27 cellular contexts compared by ENCODE assay signal in the genomic region with DNA sequence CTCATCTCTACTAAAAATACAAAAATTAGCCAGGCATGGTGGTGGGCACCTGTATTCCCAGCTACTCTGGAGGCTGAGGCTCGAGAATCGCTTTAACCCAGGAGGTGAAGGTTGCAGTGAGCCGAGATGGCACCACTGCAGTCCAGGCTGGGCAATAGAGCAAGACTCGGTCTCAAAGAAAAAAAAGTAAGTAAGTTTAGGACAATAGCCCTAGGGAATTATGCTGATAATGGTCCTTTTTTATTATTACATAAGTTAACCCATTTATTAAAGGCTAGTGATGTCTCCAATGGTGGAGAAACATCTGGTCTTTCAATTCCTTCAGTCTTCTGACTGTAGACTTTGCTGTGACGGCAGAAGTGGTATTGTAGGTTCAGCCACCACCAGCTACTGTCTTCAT. TPM values are rescaled to one million over a fixed set of nuclear protein-coding genes. Genes with fewer than 3 reads are reported as not detected.
"Had no signal": no experiment of that assay in that cellular context is flagged by ENCODE, and none has a peak within 500 bp of the region (broad histone marks: within the 10 kb centered on the region; RNA-seq: fewer than 3 reads in every experiment).

No MANE protein-coding gene starts in this region.

- H3K27ac ChIP-seq: cardiac muscle cell, SK-N-MC had no signal

- H3K27me3 ChIP-seq: brain microvascular endothelial cell, cardiac muscle cell, MG63 had no signal

- ATAC-seq: activated T-helper 17 cell treated with anti-CD3 and anti-CD28 coated beads, Interleukin-2, amount 50 U/mL, for 72 hours; Right ventricle myocardium inferior; T-cell had no signal

- H3K9me3 ChIP-seq: MG63 had no signal

- H3K4me3 ChIP-seq: cardiac muscle cell, MG63, SK-N-MC had no signal

- H3K36me3 ChIP-seq: cardiac muscle cell had no signal

- FAIRE-seq: TTC549 had no signal

- DNase-seq: activated CD4-positive, alpha-beta memory T cell treated with anti-CD3 and anti-CD28 coated beads for 36 hours; activated CD4-positive, alpha-beta T cell treated with anti-CD3 and anti-CD28 coated beads, Interleukin-2, amount 10 ng/mL, durations not matched to agents 7 days and 5 days; activated CD4-positive, CD25-positive, alpha-beta regulatory T cell; activated gamma-delta T cell; activated naive CD4-positive, alpha-beta T cell treated with anti-CD3 and anti-CD28 coated beads for 36 hours; activated T-cell treated with anti-CD3 and anti-CD28 coated beads for 4 hours; activated T-cell treated with anti-CD3 and anti-CD28 coated beads, Interleukin-2, amount 50 U/mL, for 48 hours; KG1; MV-4-11; NCI-H1092 treated with DMSO at 0.1 percent for 48 hours; NCI-H1417 treated with DMSO at 0.1 percent for 48 hours; NCI-H1694; NCI-H2029; NCI-H2107; NCI-H510A treated with DMSO at 0.1 percent for 48 hours; NK-92 treated with Interleukin-12 subunit alpha and Interleukin-12 subunit beta, amount 100 ng/mL, for 24 hours; OCI-M1; T-cell; T-helper 2 cell had no signal

RNA-seq across cellular contexts. Expression of a gene that starts 50.9 kb away (rescaled TPM):
- total RNA-seq: activated CD8-positive, alpha-beta memory T cell treated with anti-CD3 and anti-CD28 coated beads for 36 hours had no signal
